In the genomic region with DNA sequence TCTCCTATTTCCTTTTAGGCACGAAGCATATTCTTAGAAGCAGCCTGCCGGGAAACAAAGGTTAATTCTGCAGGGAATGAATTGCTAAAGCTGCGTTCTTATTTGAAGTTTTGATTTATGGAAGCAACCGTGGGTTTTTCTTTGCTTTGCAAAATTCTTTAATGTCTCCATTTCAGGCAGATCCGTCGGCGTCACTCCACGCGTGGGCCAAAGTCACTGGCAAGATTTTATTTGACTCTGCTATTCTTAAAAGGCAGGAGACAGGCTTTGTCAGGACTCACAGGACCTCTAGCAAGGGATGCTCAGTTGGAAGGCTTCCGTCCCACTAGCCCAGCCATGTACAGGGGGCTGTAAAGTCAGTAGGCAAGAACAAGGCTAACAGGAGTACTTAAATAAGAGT, we compare ENCODE assay signal across 24 cellular contexts.
"Had no signal": no experiment of that assay in that cellular context is flagged by ENCODE, and none has a peak within 500 bp of the region (broad histone marks: within the 10 kb centered on the region; RNA-seq: fewer than 3 reads in every experiment).

No MANE protein-coding gene starts in this region.

- H3K4me1 ChIP-seq: pancreas, prostate gland, right lobe of liver, sigmoid colon, stomach, thyroid gland, tibial nerve, upper lobe of left lung, vagina had no signal

- H3K27ac ChIP-seq: neutrophil, pancreas, prostate gland, right lobe of liver, sigmoid colon, stomach, thoracic aorta, thyroid gland, tibial nerve, upper lobe of left lung, vagina had no signal

- H3K4me3 Mint-ChIP-seq: naive thymus-derived CD8-positive, alpha-beta T cell; natural killer cell treated with Interleukin-12 subunit alpha and Interleukin-12 subunit beta and Interleukin-15 and Interleukin-18, amount 100 ng/mL, for 72 hours; stimulated activated effector memory CD8-positive, alpha-beta T cell treated with anti-CD3 and anti-CD28 coated beads, Interleukin-12 subunit alpha, Interleukin-12 subunit beta, amount 100 ng/mL, for 72 hours; stimulated activated naive B cell treated with anti-CD40 and anti-IgM and Interleukin-4, amounts not matched to agents 10 μg/mL and 1 μg/mL and 100 μg/mL, for 72 hours; stimulated activated naive CD8-positive, alpha-beta T cell treated with anti-CD3 and anti-CD28 coated beads, Interleukin-15, Interleukin-2, amounts not matched to agents 100 ng/mL and 50 ng/mL, for 24 hours had no signal

- H3K36me3 Mint-ChIP-seq: natural killer cell treated with Interleukin-12 subunit alpha and Interleukin-12 subunit beta and Interleukin-15 and Interleukin-18, amount 100 ng/mL, for 72 hours; stimulated activated effector memory CD8-positive, alpha-beta T cell treated with anti-CD3 and anti-CD28 coated beads, Interleukin-12 subunit alpha, Interleukin-12 subunit beta, amount 100 ng/mL, for 72 hours; stimulated activated naive B cell treated with anti-CD40 and anti-IgM and Interleukin-4, amounts not matched to agents 10 μg/mL and 1 μg/mL and 100 μg/mL, for 72 hours had no signal

- H3K36me3 ChIP-seq: neutrophil, pancreas, prostate gland, right lobe of liver, sigmoid colon, stomach, thoracic aorta, thyroid gland, tibial nerve, upper lobe of left lung, vagina had no signal

- DNase-seq: naive thymus-derived CD8-positive, alpha-beta T cell; pancreas; right cardiac atrium; right lobe of liver; sigmoid colon; small intestine; stimulated activated CD4-positive, alpha-beta T cell treated with anti-CD3 and anti-CD28 coated beads, Interleukin-15, amount 100 ng/mL, for 24 hours; stimulated activated CD4-positive, alpha-beta T cell treated with anti-CD3 and anti-CD28 coated beads, Interleukin-2, amount 100 ng/mL, for 24 hours; stimulated activated CD4-positive, alpha-beta T cell treated with anti-CD3 and anti-CD28 coated beads, Interleukin-2, amount 100 ng/mL, for 48 hours; stimulated activated CD4-positive, alpha-beta T cell treated with anti-CD3 and anti-CD28 coated beads, Interleukin-4, amount 100 ng/mL, for 24 hours; stimulated activated naive B cell treated with anti-CD40 and anti-IgM and Interleukin-4, amounts not matched to agents 10 μg/mL and 1 μg/mL and 100 μg/mL, for 72 hours; stimulated activated naive CD4-positive, alpha-beta T cell treated with Interleukin-2 at 50 U/mL for 16 hours; stomach; thyroid gland; trophoblast cell had no signal

- H3K27ac Mint-ChIP-seq: naive thymus-derived CD8-positive, alpha-beta T cell; natural killer cell treated with Interleukin-12 subunit alpha and Interleukin-12 subunit beta and Interleukin-15 and Interleukin-18, amount 100 ng/mL, for 72 hours; stimulated activated effector memory CD8-positive, alpha-beta T cell treated with anti-CD3 and anti-CD28 coated beads, Interleukin-12 subunit alpha, Interleukin-12 subunit beta, amount 100 ng/mL, for 72 hours; stimulated activated naive B cell treated with anti-CD40 and anti-IgM and Interleukin-4, amounts not matched to agents 10 μg/mL and 1 μg/mL and 100 μg/mL, for 72 hours; stimulated activated naive CD8-positive, alpha-beta T cell treated with anti-CD3 and anti-CD28 coated beads, Interleukin-15, Interleukin-2, amounts not matched to agents 100 ng/mL and 50 ng/mL, for 24 hours had no signal

- H3K27me3 ChIP-seq: neutrophil, right lobe of liver, sigmoid colon, stomach, thyroid gland, tibial nerve, upper lobe of left lung, vagina had no signal

- H3K4me3 ChIP-seq: pancreas, prostate gland, right lobe of liver, sigmoid colon, stomach, thoracic aorta, thyroid gland, tibial nerve, upper lobe of left lung, vagina had no signal

- H3K9me3 ChIP-seq: neutrophil, pancreas, prostate gland, right lobe of liver, sigmoid colon, thoracic aorta, thyroid gland, vagina had no signal

- H3K4me1 Mint-ChIP-seq: naive thymus-derived CD8-positive, alpha-beta T cell; stimulated activated effector memory CD8-positive, alpha-beta T cell treated with anti-CD3 and anti-CD28 coated beads, Interleukin-12 subunit alpha, Interleukin-12 subunit beta, amount 100 ng/mL, for 72 hours had no signal
